Comparison of ENCODE assay signal across 8 cellular contexts in genomic region chr1:149936076-149936991, GRCh38. TPM values are rescaled to one million over a fixed set of nuclear protein-coding genes. Genes with fewer than 3 reads are reported as not detected.
DNase-seq lines count a peak whose midpoint lies in the region; FAIRE-seq and TF ChIP-seq lines count a peak whose summit lies in the region.

Gene MTMR11 (minus strand): TSS chr1:149936879. CDS start chr1:149936647, 232 bp downstream.

- H3K27ac ChIP-seq in stomach, result peak within 1 kb of the TSS; percentile 57 to 88 (median 84)

- peaks cover 0 to 18% (median 13%) of the 10 kb centered on the region in 4 donors for H3K36me3 ChIP-seq in stomach

- intact Hi-C loops in stomach (cut with DNase I; ENCODE audit: low total_unique reads), result no loop called here

- no peak for TF ChIP-seq POLR2A in stomach (IDR thresholded peaks at IDR 0.05)

- H3K27me3 ChIP-seq in stomach, result no peaks in the 10 kb centered on the region

- TF ChIP-seq CTCF in astrocyte of the spinal cord (IDR thresholded peaks at IDR 0.05; ENCODE audit: low read depth, low read length) (no peak), stomach (IDR thresholded peaks at IDR 0.05) (no peak)

- in situ Hi-C loops in ACHN (cut with HindIII; ENCODE audit: low pct_ligation_motif_present, low pct_unique_long_range_greater_than_20kb, low sequenced_read_pairs) (no loop called here), astrocyte of the spinal cord (cut with HindIII; ENCODE audit: low sequenced_read_pairs) (no loop called here)

- peak; percentile 67 for DNase-seq in ACHN
- peak; percentile 31 for DNase-seq in HT1080 (ENCODE audit: low read depth)
- DNase-seq in astrocyte of the spinal cord (ENCODE audit: low read depth, low spot score), result peak; percentile 52
- peak; percentile 47 for DNase-seq in iPS-NIHi7 (ENCODE audit: extremely low spot score)
- DNase-seq in stomach, result peak; percentile 39
- no peak for DNase-seq in amniotic stem cell (lab: John Stamatoyannopoulos, UW)
- DNase-seq in GM19239 (ENCODE audit: insufficient read length, low spot score), result no peak
- no peak for DNase-seq in stimulated activated CD4-positive, alpha-beta T cell treated with anti-CD3 and anti-CD28 coated beads, Interleukin-4, amount 100 ng/mL, for 4 hours

- FAIRE-seq in GM19239 (lab: Jason Lieb, UNC), result no peak

- no peaks in the 10 kb centered on the region for H3K9me3 ChIP-seq in stomach

- peak within 1 kb of the TSS; percentile 77 for H3K4me3 ChIP-seq in astrocyte of the spinal cord (ENCODE audit: low read depth, low read length)
- peak within 1 kb of the TSS; percentile 45 to 58 (median 52) for H3K4me3 ChIP-seq in stomach

- peaks cover 32 to 58% (median 48%) of the 10 kb centered on the region in 4 donors for H3K4me1 ChIP-seq in stomach

- TF ChIP-seq EP300 in stomach (IDR thresholded peaks at IDR 0.05), result no peak

- 20 to 24% (median 22%) methylated on average over 19 of the region's 19 CpGs for WGBS in stomach, 5 donors

RNA-seq across cellular contexts. Expression of gene MTMR11, which starts in this region (rescaled TPM):
- total RNA-seq in HT1080 (2014; rRNA removed; shearing (Covaris generic)), result 38.2 and 60.8 TPM in 2 replicates
- 90.4 and 91.1 TPM in 2 replicates for polyA plus RNA-seq in HT1080 (2015; cell fraction: cytosol; rRNA removed)
- polyA plus RNA-seq in HT1080 (2015; cell fraction: nucleus; rRNA removed), result 165 and 169 TPM in 2 replicates
- total RNA-seq in stomach, result 100 to 1,000 TPM in 1 of 5 donors, 10 to 100 TPM in 2, 1 to 10 TPM in 2; 3.6 to 169 (median 22.2) TPM
- 1 to 10 TPM; 3.5 to 6.9 (median 6.4) TPM for polyA plus RNA-seq in stomach

Comparison
In these comparisons a context has a peak if more than half of its experiments do, and no peak if none do; other contexts are left out.
1. DNase-seq: peak in ACHN (single experiment), HT1080 (single experiment), astrocyte of the spinal cord (single experiment), iPS-NIHi7 (single experiment) and stomach (single experiment); none in amniotic stem cell (single experiment), GM19239 (single experiment) and stimulated activated CD4-positive, alpha-beta T cell treated with anti-CD3 and anti-CD28 coated beads, Interleukin-4, amount 100 ng/mL, for 4 hours (0 of 2).